In genomic region chr10:95562326-95562725, GRCh38 we compare ENCODE assay signal across 16 cellular contexts. TPM values are rescaled to one million over a fixed set of nuclear protein-coding genes. Genes with fewer than 3 reads are reported as not detected.
DNase-seq lines count a peak whose midpoint lies in the region; ATAC-seq and TF ChIP-seq lines count a peak whose summit lies in the region.
"Had no signal": no experiment of that assay in that cellular context is flagged by ENCODE, and none has a peak within 500 bp of the region (broad histone marks: within the 10 kb centered on the region; RNA-seq: fewer than 3 reads in every experiment).

No MANE protein-coding gene starts in this region.

- POLR2A ChIA-PET in GM10248 (lab: Yijun Ruan, JAX): interaction anchor here (0.6 kb wide), 2 partner anchors 958 to 1008 kb away, joined by 4 to 7 read pairs; no protein-coding TSS in a partner anchor

- no peak overlapping the region for H3K27ac ChIP-seq in CD4-positive, CD25-positive, alpha-beta regulatory T cell (ENCODE audit: insufficient read depth, low read length, poor library complexity, severe bottlenecking)
- H3K27ac ChIP-seq in esophagus squamous epithelium (peak overlapping the region in 3 of 4 donors; percentile 70 to 94 (median 93)), parathyroid adenoma (peak overlapping the region; percentile 2)

- peak overlapping the region in 2 of 3 donors; percentile 20 to 83 for H3K27ac Mint-ChIP-seq in CD4-positive, CD25-positive, alpha-beta regulatory T cell
- no peak overlapping the region for H3K27ac Mint-ChIP-seq in IgD-negative memory B cell
- H3K27ac Mint-ChIP-seq: activated naive CD8-positive, alpha-beta T cell treated with anti-CD3 and anti-CD28 coated beads, Interleukin-2, amount 10 ng/mL, durations not matched to agents 7 days and 5 days had no signal

- H3K9me3 Mint-ChIP-seq in CD4-positive, CD25-positive, alpha-beta regulatory T cell: no peaks in the 10 kb centered on the region
- no peaks in the 10 kb centered on the region for H3K9me3 Mint-ChIP-seq in IgD-negative memory B cell
- H3K9me3 Mint-ChIP-seq: activated naive CD8-positive, alpha-beta T cell treated with anti-CD3 and anti-CD28 coated beads, Interleukin-2, amount 10 ng/mL, durations not matched to agents 7 days and 5 days; nephron progenitor cell had no signal

- H3K27me3 Mint-ChIP-seq in CD4-positive, CD25-positive, alpha-beta regulatory T cell: peaks cover 24% of the 10 kb centered on the region
- H3K27me3 Mint-ChIP-seq in IgD-negative memory B cell: peaks cover 14% of the 10 kb centered on the region

- intact Hi-C loops in esophagus squamous epithelium (cut with DNase I): no loop called here

- H3K9me3 ChIP-seq in CD4-positive, CD25-positive, alpha-beta regulatory T cell (ENCODE audit: control insufficient read depth in 2 of 2, low read length in 2 of 2): no peaks in the 10 kb centered on the region
- H3K9me3 ChIP-seq in esophagus squamous epithelium: no peaks in the 10 kb centered on the region
- no peaks in the 10 kb centered on the region for H3K9me3 ChIP-seq in parathyroid adenoma (ENCODE audit: control insufficient read depth, low read length)
- H3K9me3 ChIP-seq: breast epithelium had no signal

- no peaks in the 10 kb centered on the region for H3K79me2 ChIP-seq in parathyroid adenoma

- peak overlapping the region; percentile 60 for H2AFZ ChIP-seq in parathyroid adenoma

- peaks cover 3% of the 10 kb centered on the region for H3K27me3 ChIP-seq in CD4-positive, CD25-positive, alpha-beta regulatory T cell (ENCODE audit: control insufficient read depth, insufficient read depth, low read length)
- no peaks in the 10 kb centered on the region for H3K27me3 ChIP-seq in esophagus squamous epithelium
- H3K27me3 ChIP-seq in parathyroid adenoma (ENCODE audit: control insufficient read depth, insufficient read depth, low read length): no peaks in the 10 kb centered on the region
- H3K27me3 ChIP-seq: breast epithelium had no signal

- peaks cover 5% of the 10 kb centered on the region for H3K4me1 ChIP-seq in CD4-positive, CD25-positive, alpha-beta regulatory T cell (ENCODE audit: control insufficient read depth, insufficient read depth, low read length, poor library complexity, severe bottlenecking)
- H3K4me1 ChIP-seq in esophagus squamous epithelium: peaks cover 0 to 24% (median 0%) of the 10 kb centered on the region in 3 donors
- H3K4me1 ChIP-seq in parathyroid adenoma: peaks cover 3% of the 10 kb centered on the region

- CTCF ChIA-PET in GM10248 (lab: Yijun Ruan, JAX): interaction anchor here (1.2 to 2.6 kb wide), 5 partner anchors 9 to 188 kb away, joined by 3 to 9 read pairs (median 4); no protein-coding TSS in a partner anchor

- H3K9ac ChIP-seq in parathyroid adenoma: no peak overlapping the region

- H3K36me3 ChIP-seq in CD4-positive, CD25-positive, alpha-beta regulatory T cell (ENCODE audit: control insufficient read depth, insufficient read depth, low read length): no peaks in the 10 kb centered on the region
- H3K36me3 ChIP-seq in esophagus squamous epithelium (no peaks in the 10 kb centered on the region), parathyroid adenoma (ENCODE audit: control insufficient read depth, insufficient read depth, low read length) (no peaks in the 10 kb centered on the region)
- H3K36me3 ChIP-seq: breast epithelium had no signal

- H3K4me3 Mint-ChIP-seq in CD4-positive, CD25-positive, alpha-beta regulatory T cell: peak overlapping the region; percentile 87 to 95 (median 94)
- peak overlapping the region; percentile 33 to 99 (median 96) for H3K4me3 Mint-ChIP-seq in IgD-negative memory B cell

- WGBS in esophagus squamous epithelium, 2 donors: 67 to 71% methylated on average over 5 of the region's 5 CpGs

- H3K36me3 Mint-ChIP-seq in CD4-positive, CD25-positive, alpha-beta regulatory T cell: no peaks in the 10 kb centered on the region
- no peaks in the 10 kb centered on the region for H3K36me3 Mint-ChIP-seq in IgD-negative memory B cell
- H3K36me3 Mint-ChIP-seq: activated naive CD8-positive, alpha-beta T cell treated with anti-CD3 and anti-CD28 coated beads, Interleukin-2, amount 10 ng/mL, durations not matched to agents 7 days and 5 days had no signal

- TF ChIP-seq POLR2A in esophagus squamous epithelium (IDR thresholded peaks at IDR 0.05): no peak

- no peak for ATAC-seq in CD4-positive, CD25-positive, alpha-beta regulatory T cell (ENCODE audit: low read depth in 2 of 2)

- DNase-seq in CD4-positive, CD25-positive, alpha-beta regulatory T cell: no peak
- DNase-seq in esophagus squamous epithelium (lab: John Stamatoyannopoulos, UW) (no peak), NCI-H748 (lab: John Stamatoyannopoulos, UW; ENCODE audit: unreplicated experiment) (no peak), GM20000 (ENCODE audit: low spot score) (no peak), GM10248 (ENCODE audit: extremely low spot score) (no peak), COR-L47 (lab: John Stamatoyannopoulos, UW) (no peak)
- DNase-seq: activated CD4-positive, alpha-beta T cell treated with anti-CD3 and anti-CD28 coated beads, Interleukin-2, amount 50 U/mL, for 48 hours; activated naive CD8-positive, alpha-beta T cell treated with anti-CD3 and anti-CD28 coated beads, Interleukin-2, amount 10 ng/mL, durations not matched to agents 7 days and 5 days; dermis blood vessel endothelial cell; GF-D8; GOT3; NCI-H1105 treated with DMSO at 0.1 percent for 48 hours; nephron progenitor cell had no signal

- H3K4me1 Mint-ChIP-seq in CD4-positive, CD25-positive, alpha-beta regulatory T cell: peaks cover 5 to 19% (median 8%) of the 10 kb centered on the region in 4 donors
- peaks cover 0 to 8% (median 2%) of the 10 kb centered on the region in 3 donors for H3K4me1 Mint-ChIP-seq in IgD-negative memory B cell

- no peak overlapping the region for H3K4me3 ChIP-seq in CD4-positive, CD25-positive, alpha-beta regulatory T cell (ENCODE audit: low read depth, low read length)
- H3K4me3 ChIP-seq in esophagus squamous epithelium: no peak overlapping the region
- no peak overlapping the region for H3K4me3 ChIP-seq in parathyroid adenoma (ENCODE audit: low read depth, low read length)

- TF ChIP-seq CTCF in esophagus squamous epithelium (IDR thresholded peaks at IDR 0.05): no peak
- TF ChIP-seq CTCF in parathyroid adenoma (IDR thresholded peaks at IDR 0.05): no peak
- TF ChIP-seq CTCF in GM20000 (IDR thresholded peaks at IDR 0.05; ENCODE audit: extremely low read depth, missing control alignments): no peak
- TF ChIP-seq CTCF in GM10248 (IDR thresholded peaks at IDR 0.05; ENCODE audit: control extremely low read depth, extremely low read depth, low read depth, missing control alignments): no peak

- no peak overlapping the region for H3K4me2 ChIP-seq in parathyroid adenoma (ENCODE audit: low read length)

RNA-seq across cellular contexts. Expression of gene SORBS1, which starts 1.2 kb away (rescaled TPM):
- total RNA-seq in CD4-positive, CD25-positive, alpha-beta regulatory T cell: 3.7 TPM
- under 1 TPM; 0.31 to 0.45 (median 0.35) TPM for polyA plus RNA-seq in CD4-positive, CD25-positive, alpha-beta regulatory T cell
- 0.41 TPM for polyA plus RNA-seq in IgD-negative memory B cell
- 100 to 1,000 TPM in 1 of 4 donors, 10 to 100 TPM in 3; 23.3 to 359 (median 72.2) TPM for total RNA-seq in esophagus squamous epithelium

Comparison
In these comparisons a context has a peak if more than half of its experiments do, and no peak if none do; other contexts are left out.
1. H3K27ac Mint-ChIP-seq: peak in CD4-positive, CD25-positive, alpha-beta regulatory T cell (2 of 3); none in IgD-negative memory B cell (0 of 3).